Comparison of ENCODE assay signal across 1 cellular context in the genomic region with DNA sequence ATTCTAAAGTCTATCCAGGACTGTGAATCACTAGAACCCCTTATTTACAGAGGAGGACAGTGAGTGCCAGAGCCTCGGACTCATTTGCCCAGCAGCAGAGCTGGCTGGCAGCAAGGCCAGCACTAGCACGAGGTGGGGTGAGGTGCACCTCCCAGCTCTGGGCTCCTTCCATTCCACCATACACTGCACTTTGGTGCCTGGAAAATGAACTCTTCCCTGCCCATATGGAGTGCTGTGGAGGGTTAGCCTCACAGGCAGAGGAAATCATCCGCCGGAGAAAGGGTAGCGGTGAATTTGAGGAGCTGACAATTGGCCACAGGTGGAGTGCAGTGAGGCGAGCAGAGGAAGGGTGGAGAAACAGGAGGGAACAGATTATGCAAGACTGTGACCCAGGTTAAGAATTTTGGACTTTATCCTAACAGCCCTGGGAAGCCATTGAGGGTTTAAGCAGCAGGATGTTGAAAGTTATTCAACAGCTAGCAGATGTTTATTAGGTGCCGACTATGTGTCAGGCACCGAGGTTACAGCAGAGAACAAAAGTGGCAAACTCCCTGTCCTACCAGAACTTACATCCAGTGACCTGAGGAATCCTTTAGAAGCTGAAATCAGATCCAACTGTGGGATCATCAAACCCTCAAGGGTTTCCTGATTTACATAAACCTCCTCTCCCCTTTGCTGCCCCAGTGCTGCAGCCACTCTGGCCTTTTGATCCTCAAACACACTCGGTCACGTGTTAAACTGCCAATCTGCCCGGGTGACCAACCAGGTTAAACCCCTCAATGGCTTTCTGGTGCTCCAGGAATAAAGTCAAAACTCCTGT.
A peak's percentile ranks its signal among the peaks of the same experiment; 100 is the strongest.
TF ChIP-seq lines count a peak whose summit lies in the region.

No MANE protein-coding gene starts in this region.

TF ChIP-seq in liver, 16 proteins besides CTCF, POLR2A, EP300 and RAD21 (continued from another document):
- TF ChIP-seq, protein P1, sequence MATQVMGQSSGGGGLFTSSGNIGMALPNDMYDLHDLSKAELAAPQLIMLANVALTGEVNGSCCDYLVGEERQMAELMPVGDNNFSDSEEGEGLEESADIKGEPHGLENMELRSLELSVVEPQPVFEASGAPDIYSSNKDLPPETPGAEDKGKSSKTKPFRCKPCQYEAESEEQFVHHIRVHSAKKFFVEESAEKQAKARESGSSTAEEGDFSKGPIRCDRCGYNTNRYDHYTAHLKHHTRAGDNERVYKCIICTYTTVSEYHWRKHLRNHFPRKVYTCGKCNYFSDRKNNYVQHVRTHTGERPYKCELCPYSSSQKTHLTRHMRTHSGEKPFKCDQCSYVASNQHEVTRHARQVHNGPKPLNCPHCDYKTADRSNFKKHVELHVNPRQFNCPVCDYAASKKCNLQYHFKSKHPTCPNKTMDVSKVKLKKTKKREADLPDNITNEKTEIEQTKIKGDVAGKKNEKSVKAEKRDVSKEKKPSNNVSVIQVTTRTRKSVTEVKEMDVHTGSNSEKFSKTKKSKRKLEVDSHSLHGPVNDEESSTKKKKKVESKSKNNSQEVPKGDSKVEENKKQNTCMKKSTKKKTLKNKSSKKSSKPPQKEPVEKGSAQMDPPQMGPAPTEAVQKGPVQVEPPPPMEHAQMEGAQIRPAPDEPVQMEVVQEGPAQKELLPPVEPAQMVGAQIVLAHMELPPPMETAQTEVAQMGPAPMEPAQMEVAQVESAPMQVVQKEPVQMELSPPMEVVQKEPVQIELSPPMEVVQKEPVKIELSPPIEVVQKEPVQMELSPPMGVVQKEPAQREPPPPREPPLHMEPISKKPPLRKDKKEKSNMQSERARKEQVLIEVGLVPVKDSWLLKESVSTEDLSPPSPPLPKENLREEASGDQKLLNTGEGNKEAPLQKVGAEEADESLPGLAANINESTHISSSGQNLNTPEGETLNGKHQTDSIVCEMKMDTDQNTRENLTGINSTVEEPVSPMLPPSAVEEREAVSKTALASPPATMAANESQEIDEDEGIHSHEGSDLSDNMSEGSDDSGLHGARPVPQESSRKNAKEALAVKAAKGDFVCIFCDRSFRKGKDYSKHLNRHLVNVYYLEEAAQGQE (IDR thresholded peaks at IDR 0.05): no peak
- peak; percentile 65 for TF ChIP-seq FOXA2 (IDR thresholded peaks at IDR 0.05)
- peak; percentile 85 for TF ChIP-seq NR2F2 (IDR thresholded peaks at IDR 0.05)
- peak; percentile 94 for TF ChIP-seq YY1 (IDR thresholded peaks at IDR 0.05)
- TF ChIP-seq SP1 (IDR thresholded peaks at IDR 0.05): peak; percentile 98
- TF ChIP-seq HNF4G (IDR thresholded peaks at IDR 0.05): peak; percentile 87
- TF ChIP-seq, protein P2, sequence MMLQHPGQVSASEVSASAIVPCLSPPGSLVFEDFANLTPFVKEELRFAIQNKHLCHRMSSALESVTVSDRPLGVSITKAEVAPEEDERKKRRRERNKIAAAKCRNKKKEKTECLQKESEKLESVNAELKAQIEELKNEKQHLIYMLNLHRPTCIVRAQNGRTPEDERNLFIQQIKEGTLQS (IDR thresholded peaks at IDR 0.05): peak; percentile 83
- TF ChIP-seq HNF4A (conservative IDR thresholded peaks at IDR 0.05): peak; percentile 92 to 98
- TF ChIP-seq RXRA (IDR thresholded peaks at IDR 0.05): peak; percentile 95
- peak; percentile 63 to 84 for TF ChIP-seq JUND (IDR thresholded peaks at IDR 0.05)
- TF ChIP-seq EGR1 (IDR thresholded peaks at IDR 0.05; ENCODE audit: low read depth in 2 of 2): peak; percentile 14 to 33
- TF ChIP-seq, protein P3, sequence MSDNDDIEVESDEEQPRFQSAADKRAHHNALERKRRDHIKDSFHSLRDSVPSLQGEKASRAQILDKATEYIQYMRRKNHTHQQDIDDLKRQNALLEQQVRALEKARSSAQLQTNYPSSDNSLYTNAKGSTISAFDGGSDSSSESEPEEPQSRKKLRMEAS (IDR thresholded peaks at IDR 0.05): peak; percentile 79
- peak; percentile 68 for TF ChIP-seq FOXA1 (IDR thresholded peaks at IDR 0.05)
